In genomic region chr1:153490272-153491051, GRCh38 we compare ENCODE assay signal across 8 cellular contexts. TPM values are rescaled to one million over a fixed set of nuclear protein-coding genes. Genes with fewer than 3 reads are reported as not detected.
DNase-seq lines count a peak whose midpoint lies in the region; ATAC-seq lines count a peak whose summit lies in the region.

No MANE protein-coding gene starts in this region.

- no peaks in the 10 kb centered on the region for H3K27me3 ChIP-seq in right cardiac atrium (ENCODE audit: control insufficient read depth, insufficient read depth)
- H3K27me3 ChIP-seq in subcutaneous abdominal adipose tissue (ENCODE audit: control insufficient read depth in 5 of 5, insufficient read depth in 4 of 5, low read length in 5 of 5) = no peaks in the 10 kb centered on the region

- 38% methylated on average over 12 of the region's 12 CpGs for WGBS in right cardiac atrium

- no peaks in the 10 kb centered on the region for H3K36me3 ChIP-seq in subcutaneous abdominal adipose tissue (ENCODE audit: control insufficient read depth in 5 of 5, insufficient read depth in 5 of 5, low read length in 5 of 5)

- intact Hi-C loops in right cardiac atrium (cut with DNase I) = no loop called here

- H3K27ac ChIP-seq in right cardiac atrium (ENCODE audit: low read length) (peak overlapping the region; percentile 76), subcutaneous abdominal adipose tissue (ENCODE audit: low read depth, low read length) (peak overlapping the region; percentile 55)

- DNase-seq in COLO829 (ENCODE audit: low spot score) = peak; percentile 80
- peak; percentile 88 for DNase-seq in NCI-H1105 treated with DMSO at 0.1 percent for 48 hours (lab: John Stamatoyannopoulos, UW)
- DNase-seq in SKM-1 treated with dmso at 0.1 percent for 144 hours (lab: John Stamatoyannopoulos, UW; ENCODE audit: unreplicated experiment) = peak; percentile 91
- peak; percentile 72 to 86 (median 83) for DNase-seq in right cardiac atrium
- DNase-seq in cerebellum (ENCODE audit: low spot score) = no peak
- DNase-seq in NCI-H510A treated with DMSO at 0.1 percent for 48 hours (lab: John Stamatoyannopoulos, UW) = no peak

- ATAC-seq in right cardiac atrium (peak; percentile 63 to 77), GM21447 (IDR thresholded peaks at IDR 0.05; ENCODE audit: unreplicated experiment) (no peak)

- H3K9me3 ChIP-seq in right cardiac atrium (ENCODE audit: control insufficient read depth, low read length) = no peaks in the 10 kb centered on the region
- no peaks in the 10 kb centered on the region for H3K9me3 ChIP-seq in subcutaneous abdominal adipose tissue (ENCODE audit: control insufficient read depth in 5 of 5, low read length in 5 of 5)

- peak overlapping the region in 2 of 5 donors; percentile 42 to 59 for H3K9ac ChIP-seq in subcutaneous abdominal adipose tissue (ENCODE audit: low read length in 5 of 5)

- H3K4me3 ChIP-seq in right cardiac atrium (ENCODE audit: low read length) (no peak overlapping the region), subcutaneous abdominal adipose tissue (ENCODE audit: low read depth in 1 of 5, low read length in 5 of 5) (no peak overlapping the region)

- H3K4me1 ChIP-seq in right cardiac atrium (ENCODE audit: control insufficient read depth, insufficient read depth, low read length) (peaks cover 9% of the 10 kb centered on the region), subcutaneous abdominal adipose tissue (ENCODE audit: control insufficient read depth in 5 of 5, insufficient read depth in 5 of 5, low read length in 5 of 5) (peaks cover 5 to 19% (median 10%) of the 10 kb centered on the region in 5 donors)

RNA-seq across cellular contexts. Expression of gene S100A7, which starts 30.0 kb away (rescaled TPM):
- total RNA-seq in right cardiac atrium = not detected
- not detected for polyA plus RNA-seq in right cardiac atrium
- total RNA-seq in cerebellum = not detected

RNA-seq across cellular contexts. Expression of gene S100A6, which starts 45.3 kb away (rescaled TPM):
- total RNA-seq in right cardiac atrium (100 to 1,000 TPM; 334 to 461 (median 411) TPM), cerebellum (21.5 TPM)
- 819 TPM for polyA plus RNA-seq in right cardiac atrium

RNA-seq across cellular contexts. Expression of gene S100A5, which starts 50.3 kb away (rescaled TPM):
- total RNA-seq in right cardiac atrium (not detected), cerebellum (not detected)
- not detected for polyA plus RNA-seq in right cardiac atrium

RNA-seq across cellular contexts. Expression of gene S100A4, which starts 55.1 kb away (rescaled TPM):
- total RNA-seq in right cardiac atrium (100 to 1,000 TPM in 3 of 4 donors, 10 to 100 TPM in 1; 95.9 to 243 (median 148) TPM), cerebellum (1.4 TPM)
- 329 TPM for polyA plus RNA-seq in right cardiac atrium

RNA-seq across cellular contexts. Expression of gene S100A3, which starts 58.6 kb away (rescaled TPM):
- total RNA-seq in right cardiac atrium (1 to 10 TPM in 2 of 4 donors, under 1 TPM in 2; 0.54 to 2.0 (median 1.1) TPM), cerebellum (not detected)
- polyA plus RNA-seq in right cardiac atrium = 1.6 TPM

Comparison
In these comparisons a context has a peak if more than half of its experiments do, and no peak if none do; other contexts are left out.
1. DNase-seq: peak in COLO829 (single experiment), NCI-H1105 treated with DMSO at 0.1 percent for 48 hours (single experiment), SKM-1 treated with dmso at 0.1 percent for 144 hours (single experiment) and right cardiac atrium (3 of 3); none in cerebellum (single experiment) and NCI-H510A treated with DMSO at 0.1 percent for 48 hours (single experiment).
2. RNA of gene S100A6, which starts 45.3 kb away (total RNA-seq): 334 to 461 TPM in right cardiac atrium; 21.5 TPM in cerebellum (single experiment); every median in the first group is over 10 times any median in the second.